Comparison of ENCODE assay signal across 19 cellular contexts in the genomic region with DNA sequence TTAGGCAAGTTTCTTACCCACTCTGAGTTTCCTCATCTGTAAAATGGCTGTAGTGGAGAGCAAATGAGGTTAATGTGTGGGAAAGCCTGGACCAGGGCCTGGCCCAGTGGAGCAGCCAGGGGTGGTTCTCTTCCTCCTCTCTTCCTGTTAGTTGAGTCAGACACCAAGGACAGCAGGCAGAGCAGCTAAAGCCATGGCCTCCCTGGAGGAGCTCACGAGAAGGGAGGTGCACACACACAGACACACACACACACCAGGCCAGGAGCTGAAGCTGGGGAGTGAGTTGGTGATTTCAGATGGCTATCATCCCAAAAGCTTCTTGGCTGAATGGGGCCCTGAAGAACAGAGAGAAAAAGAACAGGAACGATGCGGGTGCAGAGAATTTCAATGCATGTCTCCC. TPM values are rescaled to one million over a fixed set of nuclear protein-coding genes. Genes with fewer than 3 reads are reported as not detected.
A peak's percentile ranks its signal among the peaks of the same experiment; 100 is the strongest.
DNase-seq lines count a peak whose midpoint lies in the region; ATAC-seq and TF ChIP-seq lines count a peak whose summit lies in the region.
"Had no signal": no experiment of that assay in that cellular context is flagged by ENCODE, and none has a peak within 500 bp of the region (broad histone marks: within the 10 kb centered on the region; RNA-seq: fewer than 3 reads in every experiment).

No MANE protein-coding gene starts in this region.

- 83% methylated on average over 2 of the region's 3 CpGs for WGBS in right lobe of liver (ENCODE audit: insufficient coverage, low coverage, low lambda C conversion rate, missing lambda C conversion rate)

- POLR2A ChIA-PET in Caco-2 (lab: Charles Lee): interaction anchor here (0.6 kb wide), 1 partner anchor 597 kb away, joined by 3 read pairs; no protein-coding TSS in a partner anchor

- ATAC-seq in right lobe of liver (no peak), GM18861 (IDR thresholded peaks at IDR 0.05; ENCODE audit: unreplicated experiment) (no peak)
- ATAC-seq: stimulated activated effector memory CD8-positive, alpha-beta T cell treated with anti-CD3 and anti-CD28 coated beads, Interleukin-12 subunit alpha, Interleukin-12 subunit beta, amount 100 ng/mL, for 72 hours had no signal

- H3K36me3 ChIP-seq in Caco-2 (ENCODE audit: control insufficient read depth, insufficient read depth, low read length): no peaks in the 10 kb centered on the region
- no peaks in the 10 kb centered on the region for H3K36me3 ChIP-seq in right lobe of liver
- H3K36me3 ChIP-seq: neural progenitor cell, prostate gland, uterus had no signal

- no TSS peak for BruUV-seq in Caco-2 (replicated peaks; lab: Mats Ljungman, UMichigan)

- intact Hi-C loops in Caco-2 (cut with micrococcal nuclease; ENCODE audit: unreplicated experiment) (no loop called here), right lobe of liver (cut with DNase I) (no loop called here)

- H3K36me3 Mint-ChIP-seq in Caco-2 (ENCODE audit: insufficient read depth, unreplicated experiment): peaks cover 9% of the 10 kb centered on the region
- H3K36me3 Mint-ChIP-seq: neural progenitor cell; stimulated activated effector memory CD8-positive, alpha-beta T cell treated with anti-CD3 and anti-CD28 coated beads, Interleukin-12 subunit alpha, Interleukin-12 subunit beta, amount 100 ng/mL, for 72 hours had no signal

- H3K27me3 Mint-ChIP-seq in Caco-2 (ENCODE audit: insufficient read depth, unreplicated experiment): no peaks in the 10 kb centered on the region

- H3K4me1 Mint-ChIP-seq in Caco-2 (ENCODE audit: low read depth, unreplicated experiment): peaks cover 28% of the 10 kb centered on the region
- H3K4me1 Mint-ChIP-seq: stimulated activated effector memory CD8-positive, alpha-beta T cell treated with anti-CD3 and anti-CD28 coated beads, Interleukin-12 subunit alpha, Interleukin-12 subunit beta, amount 100 ng/mL, for 72 hours had no signal

- H3K9me3 ChIP-seq in Caco-2 (peaks cover 5% of the 10 kb centered on the region; the same call in 1 of the 2 replicates), right lobe of liver (no peaks in the 10 kb centered on the region)
- H3K9me3 ChIP-seq: prostate gland, uterus had no signal

- H3K9me3 Mint-ChIP-seq in Caco-2 (ENCODE audit: unreplicated experiment): no peaks in the 10 kb centered on the region
- H3K9me3 Mint-ChIP-seq: neural progenitor cell; stimulated activated effector memory CD8-positive, alpha-beta T cell treated with anti-CD3 and anti-CD28 coated beads, Interleukin-12 subunit alpha, Interleukin-12 subunit beta, amount 100 ng/mL, for 72 hours had no signal

- no peak overlapping the region for H3K4me3 Mint-ChIP-seq in Caco-2 (ENCODE audit: unreplicated experiment)
- H3K4me3 Mint-ChIP-seq: neural progenitor cell; stimulated activated effector memory CD8-positive, alpha-beta T cell treated with anti-CD3 and anti-CD28 coated beads, Interleukin-12 subunit alpha, Interleukin-12 subunit beta, amount 100 ng/mL, for 72 hours had no signal

- TF ChIP-seq CTCF in Caco-2 (IDR thresholded peaks at IDR 0.05; ENCODE audit: insufficient read depth in 1 of 2, low read depth in 1 of 2, low read length in 1 of 2, severe bottlenecking in 1 of 2, unreplicated experiment in 1 of 2): no peak
- TF ChIP-seq CTCF in astrocyte of the spinal cord (IDR thresholded peaks at IDR 0.05; ENCODE audit: low read depth, low read length): no peak
- no peak for TF ChIP-seq CTCF in fibroblast of the aortic adventitia (IDR thresholded peaks at IDR 0.05; ENCODE audit: insufficient read depth, low read length)
- no peak for TF ChIP-seq CTCF in right lobe of liver (IDR thresholded peaks at IDR 0.05)

- H3K27me3 ChIP-seq in Caco-2 (replicated peaks; ENCODE audit: control insufficient read depth, insufficient read depth, low read length) (no peaks in the 10 kb centered on the region), right lobe of liver (no peaks in the 10 kb centered on the region)
- H3K27me3 ChIP-seq: neural progenitor cell, uterus had no signal

- DNase-seq in Caco-2 (no peak), astrocyte of the spinal cord (ENCODE audit: low read depth, low spot score) (peak; percentile 17), fibroblast of the aortic adventitia (ENCODE audit: low read depth) (peak; percentile 89), kidney tubule cell (ENCODE audit: low spot score) (peak; percentile 20), mucosa of gallbladder (ENCODE audit: low spot score) (no peak), right lobe of liver (no peak)
- DNase-seq in activated CD4-positive, alpha-beta T cell treated with anti-CD3 and anti-CD28 coated beads, Interleukin-2, amount 50 U/mL, for 4 hours: no peak
- DNase-seq: activated naive CD4-positive, alpha-beta T cell treated with anti-CD3 and anti-CD28 coated beads, Interleukin-2, amount 50 U/mL, for 16 hours; effector CD4-positive, alpha-beta T cell; MV-4-11; NCI-H187; stimulated activated CD4-positive, alpha-beta T cell treated with anti-CD3 and anti-CD28 coated beads, Interleukin-2, amount 100 ng/mL, for 24 hours had no signal

- peaks cover 29% of the 10 kb centered on the region for H3K4me1 ChIP-seq in Caco-2
- H3K4me1 ChIP-seq in right lobe of liver: no peaks in the 10 kb centered on the region
- H3K4me1 ChIP-seq: neural progenitor cell, prostate gland, uterus had no signal

- H3K27ac ChIP-seq in right lobe of liver: no peak overlapping the region
- H3K27ac ChIP-seq: KMS-11, neural progenitor cell, prostate gland, uterus had no signal

- TF ChIP-seq POLR2A in right lobe of liver (IDR thresholded peaks at IDR 0.05): no peak

- CTCF ChIA-PET in Caco-2 (lab: Charles Lee): interaction anchor here (2.2 kb wide), 1 partner anchor 439 kb away, joined by 8 read pairs; no protein-coding TSS in a partner anchor

- in situ Hi-C loops in astrocyte of the spinal cord (cut with HindIII; ENCODE audit: low sequenced_read_pairs): no loop called here

- peak overlapping the region; percentile 1 for H3K27ac Mint-ChIP-seq in Caco-2 (ENCODE audit: unreplicated experiment)
- H3K27ac Mint-ChIP-seq: neural progenitor cell; stimulated activated effector memory CD8-positive, alpha-beta T cell treated with anti-CD3 and anti-CD28 coated beads, Interleukin-12 subunit alpha, Interleukin-12 subunit beta, amount 100 ng/mL, for 72 hours had no signal

- no peak overlapping the region for H3K4me3 ChIP-seq in Caco-2 (ENCODE audit: low read depth, low read length)
- H3K4me3 ChIP-seq in astrocyte of the spinal cord (ENCODE audit: low read depth, low read length): no peak overlapping the region
- H3K4me3 ChIP-seq in fibroblast of the aortic adventitia (ENCODE audit: low read depth, low read length): no peak overlapping the region
- no peak overlapping the region for H3K4me3 ChIP-seq in right lobe of liver
- H3K4me3 ChIP-seq: neural progenitor cell, prostate gland, skin epidermis, uterus had no signal

RNA-seq across cellular contexts. Expression of a gene that starts 33.2 kb away (rescaled TPM):
- 224 and 237 TPM in 2 replicates for total RNA-seq in Caco-2 (2022)
- total RNA-seq in fibroblast of the aortic adventitia (ENCODE audit: low replicate concordance): 194 and 288 TPM in 2 replicates
- 430 TPM for total RNA-seq in mucosa of gallbladder
- 100 to 1,000 TPM in 1 of 6 experiments, 10 to 100 TPM in 5; 35.6 to 103 (median 63.2) TPM for total RNA-seq in right lobe of liver

Comparison
In these comparisons a context has a peak if more than half of its experiments do, and no peak if none do; other contexts are left out.
1. DNase-seq: peak in astrocyte of the spinal cord (single experiment), fibroblast of the aortic adventitia (single experiment) and kidney tubule cell (single experiment); none in Caco-2 (0 of 2), mucosa of gallbladder (single experiment), activated CD4-positive, alpha-beta T cell treated with anti-CD3 and anti-CD28 coated beads, Interleukin-2, amount 50 U/mL, for 4 hours (0 of 2) and right lobe of liver (0 of 3).